Comparison of ENCODE assay signal across 16 cellular contexts in the genomic region with DNA sequence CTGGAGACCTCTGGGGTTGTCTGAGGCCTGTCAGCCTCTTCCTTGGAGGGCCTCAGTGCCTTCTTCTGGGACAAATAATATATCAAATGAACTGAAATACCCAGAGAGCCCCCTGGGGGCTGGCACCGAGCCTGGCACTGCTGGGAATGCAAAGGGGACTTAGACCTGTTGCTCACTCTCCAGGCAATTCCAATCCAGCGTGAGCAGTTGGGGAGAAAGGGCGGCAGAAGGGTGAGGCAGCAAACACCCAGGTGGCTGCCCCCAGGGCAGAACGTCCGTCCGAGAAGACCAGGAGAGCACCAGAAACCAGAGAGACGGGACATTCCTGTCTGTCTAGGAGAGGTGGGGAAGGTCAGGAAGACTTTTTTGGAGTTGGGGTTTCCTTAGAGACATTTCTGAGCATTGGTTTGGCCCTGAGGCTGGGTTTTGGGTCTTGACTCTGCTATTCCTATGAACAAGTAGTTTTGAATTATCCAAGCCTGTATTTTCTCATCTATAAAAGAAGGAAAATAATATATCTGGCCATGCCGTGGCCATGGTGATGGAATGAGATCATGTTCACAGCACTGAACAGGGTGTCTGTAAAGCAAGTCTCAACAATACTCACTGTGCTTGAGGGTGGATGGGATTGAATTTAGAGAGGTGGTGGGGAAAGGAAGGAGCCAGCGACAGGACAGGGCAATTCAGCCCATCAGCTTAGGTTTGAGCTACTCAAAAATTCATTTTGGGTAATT. TPM values are rescaled to one million over a fixed set of nuclear protein-coding genes. Genes with fewer than 3 reads are reported as not detected.
DNase-seq lines count a peak whose midpoint lies in the region; ATAC-seq, FAIRE-seq and TF ChIP-seq lines count a peak whose summit lies in the region.
"Had no signal": no experiment of that assay in that cellular context is flagged by ENCODE, and none has a peak within 500 bp of the region (broad histone marks: within the 10 kb centered on the region; RNA-seq: fewer than 3 reads in every experiment).

No MANE protein-coding gene starts in this region.

- no peaks in the 10 kb centered on the region for H3K36me3 ChIP-seq in astrocyte (ENCODE audit: insufficient read depth, low read length)
- no peaks in the 10 kb centered on the region for H3K36me3 ChIP-seq in keratinocyte (ENCODE audit: control insufficient read depth in 2 of 2, extremely low read depth in 1 of 2, insufficient read depth in 2 of 2, low read length in 2 of 2)
- H3K36me3 ChIP-seq: gastroesophageal sphincter had no signal

- H3K4me3 ChIP-seq in astrocyte (ENCODE audit: insufficient read depth, low read depth, low read length) = no peak overlapping the region
- peak overlapping the region in 2 of 3 experiments; percentile 19 to 30 for H3K4me3 ChIP-seq in keratinocyte (ENCODE audit: control insufficient read depth in 2 of 3, extremely low read depth in 1 of 3, insufficient read depth in 2 of 3, low read depth in 1 of 3, low read length in 3 of 3)
- H3K4me3 ChIP-seq: gastroesophageal sphincter had no signal

- peaks cover 4% of the 10 kb centered on the region for H4K20me1 ChIP-seq in astrocyte (ENCODE audit: insufficient read depth, low read length)
- no peaks in the 10 kb centered on the region for H4K20me1 ChIP-seq in keratinocyte (ENCODE audit: control insufficient read depth, extremely low read depth, insufficient read depth, low read length)

- H2AFZ ChIP-seq in astrocyte (ENCODE audit: low read depth, low read length) = no peak overlapping the region
- H2AFZ ChIP-seq in keratinocyte (ENCODE audit: control insufficient read depth, low read length) = peak overlapping the region; percentile 1

- peak overlapping the region; percentile 71 for H3K27ac Mint-ChIP-seq in astrocyte (ENCODE audit: unreplicated experiment)
- peak overlapping the region; percentile 65 for H3K27ac Mint-ChIP-seq in progenitor cell of endocrine pancreas
- H3K27ac Mint-ChIP-seq: activated naive CD8-positive, alpha-beta T cell treated with anti-CD3 and anti-CD28 coated beads for 36 hours had no signal

- no peak for TF ChIP-seq CTCF in astrocyte (IDR thresholded peaks at IDR 0.05; ENCODE audit: insufficient read depth, low read depth, low read length)
- TF ChIP-seq CTCF in keratinocyte (optimal IDR thresholded peaks at IDR 0.05 in 1 of 3, IDR thresholded peaks at IDR 0.05 in 1 of 3, conservative IDR thresholded peaks at IDR 0.05 in 1 of 3; ENCODE audit: extremely low read depth in 1 of 3, insufficient read depth in 2 of 3, low read length in 3 of 3) = peak in 1 of 3 experiments; percentile 6
- TF ChIP-seq CTCF in progenitor cell of endocrine pancreas (IDR thresholded peaks at IDR 0.05; ENCODE audit: unreplicated experiment) = no peak

- H3K79me2 ChIP-seq in astrocyte (ENCODE audit: insufficient read depth, low read length) (no peaks in the 10 kb centered on the region), keratinocyte (ENCODE audit: control insufficient read depth, insufficient read depth, low read length) (no peaks in the 10 kb centered on the region)

- H3K27ac ChIP-seq in astrocyte (ENCODE audit: low read depth, low read length) = no peak overlapping the region
- H3K27ac ChIP-seq in keratinocyte (ENCODE audit: control insufficient read depth, insufficient read depth, low read length) = peak overlapping the region; percentile 81
- H3K27ac ChIP-seq: gastroesophageal sphincter had no signal

- H3K4me1 ChIP-seq in astrocyte (ENCODE audit: insufficient read depth, low read length) = peaks cover 22% of the 10 kb centered on the region
- H3K4me1 ChIP-seq in keratinocyte (ENCODE audit: control insufficient read depth, extremely low read depth, insufficient read depth, low read length) = peaks cover 42% of the 10 kb centered on the region

- peak; percentile 83 for DNase-seq in ELF-1 (ENCODE audit: low read depth, low spot score)
- no peak for DNase-seq in astrocyte (ENCODE audit: low read depth)
- no peak for DNase-seq in keratinocyte (ENCODE audit: low read depth, low spot score)
- DNase-seq in progenitor cell of endocrine pancreas (ENCODE audit: low spot score, unreplicated experiment) = no peak
- DNase-seq in activated CD4-positive, alpha-beta T cell treated with anti-CD3 and anti-CD28 coated beads for 4 hours = no peak
- DNase-seq: activated naive CD8-positive, alpha-beta T cell treated with anti-CD3 and anti-CD28 coated beads for 36 hours; activated T-cell treated with anti-CD3 and anti-CD28 coated beads, Interleukin-2, amount 50 U/mL, for 48 hours; cerebellar nuclear complex; NCI-H187; NCI-H524 treated with DMSO at 0.1 percent for 48 hours had no signal

- H3K36me3 Mint-ChIP-seq in astrocyte (ENCODE audit: low read depth, unreplicated experiment) = peaks cover 2% of the 10 kb centered on the region
- no peaks in the 10 kb centered on the region for H3K36me3 Mint-ChIP-seq in progenitor cell of endocrine pancreas (ENCODE audit: insufficient read depth)
- H3K36me3 Mint-ChIP-seq: activated naive CD8-positive, alpha-beta T cell treated with anti-CD3 and anti-CD28 coated beads for 36 hours; CD14-positive monocyte had no signal

- H3K27me3 Mint-ChIP-seq in astrocyte (ENCODE audit: low read depth, unreplicated experiment) = peaks cover 53% of the 10 kb centered on the region
- H3K27me3 Mint-ChIP-seq in progenitor cell of endocrine pancreas = peaks cover 23% of the 10 kb centered on the region

- H3K9me3 Mint-ChIP-seq in astrocyte (ENCODE audit: unreplicated experiment) (peaks cover 2% of the 10 kb centered on the region), progenitor cell of endocrine pancreas (ENCODE audit: low read depth) (no peaks in the 10 kb centered on the region)
- H3K9me3 Mint-ChIP-seq: activated naive CD8-positive, alpha-beta T cell treated with anti-CD3 and anti-CD28 coated beads for 36 hours had no signal

- H3K4me2 ChIP-seq in astrocyte (ENCODE audit: low read length) (no peak overlapping the region), keratinocyte (ENCODE audit: control insufficient read depth, extremely low read depth, insufficient read depth, low read depth, low read length) (peak overlapping the region; percentile 59)

- dilution Hi-C loops in keratinocyte (cut with MboI; ENCODE audit: extremely low pct_ligation_motif_present, low sequenced_read_pairs) = no loop called here

- H3K4me3 Mint-ChIP-seq in astrocyte (ENCODE audit: unreplicated experiment) (no peak overlapping the region), progenitor cell of endocrine pancreas (ENCODE audit: low read depth) (no peak overlapping the region)
- H3K4me3 Mint-ChIP-seq: activated naive CD8-positive, alpha-beta T cell treated with anti-CD3 and anti-CD28 coated beads for 36 hours had no signal

- H3K9me3 ChIP-seq in astrocyte (ENCODE audit: insufficient read depth, low read depth, low read length) (no peaks in the 10 kb centered on the region), keratinocyte (ENCODE audit: control insufficient read depth, low read depth, low read length) (no peaks in the 10 kb centered on the region)
- H3K9me3 ChIP-seq: gastroesophageal sphincter had no signal

- FAIRE-seq in astrocyte (lab: Jason Lieb, UNC) (no peak), keratinocyte (lab: Jason Lieb, UNC) (peak; percentile 97)
- FAIRE-seq: GM18507 had no signal

- ATAC-seq in GM21515 (IDR thresholded peaks at IDR 0.05; ENCODE audit: unreplicated experiment) (no peak), HG02970 (IDR thresholded peaks at IDR 0.05; ENCODE audit: low FRiP score, unreplicated experiment) (no peak), GM21576 (IDR thresholded peaks at IDR 0.05; ENCODE audit: unreplicated experiment) (no peak)

- H3K27me3 ChIP-seq in astrocyte (ENCODE audit: insufficient read depth, low read length) (peaks cover 39% of the 10 kb centered on the region), keratinocyte (ENCODE audit: control insufficient read depth, extremely low read depth, insufficient read depth, low read length) (peaks cover 2% of the 10 kb centered on the region)
- H3K27me3 ChIP-seq: gastroesophageal sphincter had no signal

- peaks cover 31% of the 10 kb centered on the region for H3K4me1 Mint-ChIP-seq in astrocyte (ENCODE audit: low read depth, unreplicated experiment)
- peaks cover 11% of the 10 kb centered on the region for H3K4me1 Mint-ChIP-seq in progenitor cell of endocrine pancreas (ENCODE audit: low read depth)

- no peak overlapping the region for H3K9ac ChIP-seq in astrocyte (ENCODE audit: low read length)
- H3K9ac ChIP-seq in keratinocyte (ENCODE audit: control insufficient read depth, extremely low read depth, insufficient read depth, low read length) = peak overlapping the region; percentile 54

- no peaks in the 10 kb centered on the region for H3K9me1 ChIP-seq in keratinocyte (ENCODE audit: control insufficient read depth, extremely low read depth, insufficient read depth, low read length)

RNA-seq across cellular contexts. Expression of a gene that starts 44.3 kb away (rescaled TPM):
- 1.0 and 1.4 TPM in 2 replicates for total RNA-seq in astrocyte
- 0.15 to 0.77 TPM (median 0.58 TPM) in 3 replicates for polyA plus RNA-seq in keratinocyte
- 0.76 TPM for polyA plus RNA-seq in keratinocyte (2011; ENCODE audit: low read depth)
- polyA plus RNA-seq in keratinocyte (2011; cell fraction: cytosol; rRNA removed) = 0.28 and 0.30 TPM in 2 replicates
- 0.72 and 1.1 TPM in 2 replicates for polyA plus RNA-seq in keratinocyte (2011; cell fraction: nucleus; rRNA removed)
- polyA plus RNA-seq in keratinocyte (2012; ENCODE audit: low replicate concordance) = 0.80 and 4.0 TPM in 2 replicates
- polyA minus RNA-seq in keratinocyte = 0.22 to 0.66 TPM (median 0.62 TPM) in 3 replicates
- polyA minus RNA-seq in keratinocyte (2011; cell fraction: cytosol; rRNA and poly(A)+ RNA removed) = not detected
- polyA minus RNA-seq in keratinocyte (2011; cell fraction: nucleus; rRNA and poly(A)+ RNA removed) = 0.32 and 1.1 TPM in 2 replicates
- 0.57 and 0.95 TPM in 2 replicates for total RNA-seq in progenitor cell of endocrine pancreas
- total RNA-seq: activated naive CD8-positive, alpha-beta T cell treated with anti-CD3 and anti-CD28 coated beads for 36 hours had no signal
